ENCODE assay signal across 8 cellular contexts in genomic region chr9:127770905-127771569, GRCh38. TPM values are rescaled to one million over a fixed set of nuclear protein-coding genes. Genes with fewer than 3 reads are reported as not detected.
DNase-seq lines count a peak whose midpoint lies in the region; ATAC-seq, FAIRE-seq and TF ChIP-seq lines count a peak whose summit lies in the region.

No MANE protein-coding gene starts in this region.

- no peaks in the 10 kb centered on the region for H3K9me3 ChIP-seq in right atrium auricular region
- H3K9me3 ChIP-seq in prostate gland: no peaks in the 10 kb centered on the region

- FAIRE-seq in GM12892 (lab: Jason Lieb, UNC): peak; percentile 95

- H3K9me3 Mint-ChIP-seq in T-helper 1 cell treated with Interleukin-12 subunit alpha and Interleukin-12 subunit beta and Interleukin-4 antibody, amounts not matched to agents 30 μg/mL and 1 μg/mL, for 36 hours: no peaks in the 10 kb centered on the region

- ATAC-seq in HG02852 (IDR thresholded peaks at IDR 0.05; ENCODE audit: unreplicated experiment): peak; percentile 84

- WGBS in prostate gland: 2% methylated on average over 43 of the region's 43 CpGs
- 4% methylated on average over 43 of the region's 43 CpGs for WGBS in urinary bladder

- peak overlapping the region; percentile 55 to 59 for H3K4me3 ChIP-seq in right atrium auricular region
- H3K4me3 ChIP-seq in prostate gland: peak overlapping the region; percentile 32 to 44
- peak overlapping the region; percentile 37 for H3K4me3 ChIP-seq in urinary bladder (ENCODE audit: low read depth, low read length)

- no peaks in the 10 kb centered on the region for H3K27me3 Mint-ChIP-seq in T-helper 1 cell treated with Interleukin-12 subunit alpha and Interleukin-12 subunit beta and Interleukin-4 antibody, amounts not matched to agents 30 μg/mL and 1 μg/mL, for 36 hours (ENCODE audit: low read depth)

- peak; percentile 91 for DNase-seq in GM12892 (ENCODE audit: insufficient read length)
- peak; percentile 90 for DNase-seq in NCI-H1436 treated with DMSO at 0.1 percent for 48 hours (lab: John Stamatoyannopoulos, UW)
- peak; percentile 51 to 95 (median 87) for DNase-seq in anterior cingulate cortex (lab: John Stamatoyannopoulos, UW)
- DNase-seq in right atrium auricular region (ENCODE audit: low spot score): peak; percentile 98
- DNase-seq in prostate gland (ENCODE audit: low spot score): peak; percentile 98

- no peak for TF ChIP-seq POLR2A in GM12892 (IDR thresholded peaks at IDR 0.05; ENCODE audit: low read depth, low read length)
- TF ChIP-seq POLR2A in prostate gland (IDR thresholded peaks at IDR 0.05): peak; percentile 71

- H3K27ac Mint-ChIP-seq in T-helper 1 cell treated with Interleukin-12 subunit alpha and Interleukin-12 subunit beta and Interleukin-4 antibody, amounts not matched to agents 30 μg/mL and 1 μg/mL, for 36 hours: peak overlapping the region; percentile 81

- H3K27me3 ChIP-seq in right atrium auricular region: no peaks in the 10 kb centered on the region
- no peaks in the 10 kb centered on the region for H3K27me3 ChIP-seq in prostate gland (replicated peaks; ENCODE audit: insufficient read depth)

- H3K36me3 Mint-ChIP-seq in T-helper 1 cell treated with Interleukin-12 subunit alpha and Interleukin-12 subunit beta and Interleukin-4 antibody, amounts not matched to agents 30 μg/mL and 1 μg/mL, for 36 hours (ENCODE audit: low read depth): peaks cover 42% of the 10 kb centered on the region

- TF ChIP-seq CTCF in right atrium auricular region (IDR thresholded peaks at IDR 0.05): no peak
- peak in 2 of 4 experiments; percentile 18 to 29 for TF ChIP-seq CTCF in prostate gland (IDR thresholded peaks at IDR 0.05)

- H3K4me1 ChIP-seq in right atrium auricular region (peaks cover 0 to 37% of the 10 kb centered on the region in 2 donors), prostate gland (replicated peaks) (peaks cover 5% of the 10 kb centered on the region), urinary bladder (ENCODE audit: insufficient read depth) (no peaks in the 10 kb centered on the region)

- H3K36me3 ChIP-seq in right atrium auricular region (no peaks in the 10 kb centered on the region), prostate gland (no peaks in the 10 kb centered on the region), urinary bladder (ENCODE audit: insufficient read depth) (no peaks in the 10 kb centered on the region)

- peak overlapping the region; percentile 86 for H3K4me3 Mint-ChIP-seq in T-helper 1 cell treated with Interleukin-12 subunit alpha and Interleukin-12 subunit beta and Interleukin-4 antibody, amounts not matched to agents 30 μg/mL and 1 μg/mL, for 36 hours

- H3K27ac ChIP-seq in right atrium auricular region (peak overlapping the region; percentile 71 to 83), prostate gland (peak overlapping the region; percentile 45 to 52), urinary bladder (ENCODE audit: low read depth) (no peak overlapping the region)

- intact Hi-C loops in prostate gland (cut with DNase I): no loop called here

- peaks cover 50% of the 10 kb centered on the region for H3K4me1 Mint-ChIP-seq in T-helper 1 cell treated with Interleukin-12 subunit alpha and Interleukin-12 subunit beta and Interleukin-4 antibody, amounts not matched to agents 30 μg/mL and 1 μg/mL, for 36 hours (ENCODE audit: low read depth)

RNA-seq across cellular contexts. Expression of gene SH2D3C, which starts 7.4 kb away (rescaled TPM):
- 6.4 TPM for polyA plus RNA-seq in GM12892 (2012; ENCODE audit: missing spikeins)
- total RNA-seq in right atrium auricular region (10 to 100 TPM; 11.5 to 16.5 TPM), prostate gland (10 to 100 TPM in 1 of 2 donors, 1 to 10 TPM in 1; 5.5 to 11.4 TPM), urinary bladder (11.6 TPM)
- 16.6 TPM for polyA plus RNA-seq in urinary bladder

RNA-seq across cellular contexts. Expression of gene CDK9, which starts 14.8 kb away (rescaled TPM):
- 32.9 TPM for polyA plus RNA-seq in GM12892 (2012; ENCODE audit: missing spikeins)
- total RNA-seq in right atrium auricular region: 10 to 100 TPM; 37.2 to 53.3 TPM
- total RNA-seq in prostate gland: 100 to 1,000 TPM in 1 of 2 donors, 10 to 100 TPM in 1; 60.3 to 130 TPM
- total RNA-seq in urinary bladder: 30.1 TPM
- 66.2 TPM for polyA plus RNA-seq in urinary bladder

RNA-seq across cellular contexts. Expression of gene FPGS, which starts 31.6 kb away (rescaled TPM):
- polyA plus RNA-seq in GM12892 (2012; ENCODE audit: missing spikeins): 43.4 TPM
- 10 to 100 TPM; 43.9 to 47.0 TPM for total RNA-seq in right atrium auricular region
- total RNA-seq in prostate gland: 100 to 1,000 TPM; 117 TPM
- total RNA-seq in urinary bladder: 18.6 TPM
- polyA plus RNA-seq in urinary bladder: 57.7 TPM

RNA-seq across cellular contexts. Expression of gene TOR2A, which starts 35.9 kb away (rescaled TPM):
- 4.7 TPM for polyA plus RNA-seq in GM12892 (2012; ENCODE audit: missing spikeins)
- total RNA-seq in right atrium auricular region (1 to 10 TPM; 3.9 to 7.0 TPM), prostate gland (10 to 100 TPM; 20.4 to 24.1 TPM), urinary bladder (3.8 TPM)
- 16.5 TPM for polyA plus RNA-seq in urinary bladder

RNA-seq across cellular contexts. Expression of gene TTC16, which starts 55.2 kb away (rescaled TPM):
- polyA plus RNA-seq in GM12892 (2012; ENCODE audit: missing spikeins): not detected
- total RNA-seq in right atrium auricular region: under 1 TPM; 0.11 to 0.16 TPM
- 1 to 10 TPM in 1 of 2 donors, not detected in 1; 3.4 TPM for total RNA-seq in prostate gland
- total RNA-seq in urinary bladder: not detected
- polyA plus RNA-seq in urinary bladder: not detected
